Comparison of ENCODE assay signal across 10 cellular contexts in genomic region chr2:101341421-101341820, GRCh38. TPM values are rescaled to one million over a fixed set of nuclear protein-coding genes. Genes with fewer than 3 reads are reported as not detected.
DNase-seq lines count a peak whose midpoint lies in the region; ATAC-seq and TF ChIP-seq lines count a peak whose summit lies in the region.
"Had no signal": no experiment of that assay in that cellular context is flagged by ENCODE, and none has a peak within 500 bp of the region (broad histone marks: within the 10 kb centered on the region; RNA-seq: fewer than 3 reads in every experiment).

No MANE protein-coding gene starts in this region.

- peaks cover 43% of the 10 kb centered on the region for H3K4me1 Mint-ChIP-seq in CD4-positive, alpha-beta T cell (ENCODE audit: low read depth)

- H3K27ac Mint-ChIP-seq in CD4-positive, alpha-beta T cell = no peak overlapping the region

- ATAC-seq in CD4-positive, alpha-beta T cell (ENCODE audit: poor library complexity) = peak; percentile 24
- ATAC-seq in HG02973 (IDR thresholded peaks at IDR 0.05; ENCODE audit: unreplicated experiment) (no peak), foreskin keratinocyte (no peak)

- H3K9me3 Mint-ChIP-seq in CD4-positive, alpha-beta T cell = no peaks in the 10 kb centered on the region

- TF ChIP-seq CTCF in CD4-positive, alpha-beta T cell (IDR thresholded peaks at IDR 0.05) = no peak
- no peak for TF ChIP-seq CTCF in foreskin keratinocyte (conservative IDR thresholded peaks at IDR 0.05)
- TF ChIP-seq CTCF in dorsolateral prefrontal cortex (IDR thresholded peaks at IDR 0.05 in 54 of 56, conservative IDR thresholded peaks at IDR 0.05 in 2 of 56; ENCODE audit: low read depth in 1 of 56, partially characterized antibody in 56 of 56) = no peak

- H3K27me3 ChIP-seq in CD4-positive, alpha-beta T cell (ENCODE audit: control insufficient read depth, insufficient read depth, low read length) = no peaks in the 10 kb centered on the region
- no peaks in the 10 kb centered on the region for H3K27me3 ChIP-seq in HUES6 (ENCODE audit: control insufficient read depth, insufficient read depth, low read length)
- H3K27me3 ChIP-seq in iPS-15b (ENCODE audit: control insufficient read depth, insufficient read depth, low read length) = no peaks in the 10 kb centered on the region
- no peaks in the 10 kb centered on the region for H3K27me3 ChIP-seq in foreskin keratinocyte
- H3K27me3 ChIP-seq in dorsolateral prefrontal cortex = no peaks in the 10 kb centered on the region

- peak in 4 of 10 experiments; percentile 9 to 23 (median 20) for DNase-seq in CD4-positive, alpha-beta T cell
- DNase-seq in activated CD4-positive, alpha-beta T cell treated with anti-CD3 and anti-CD28 coated beads, Interleukin-2, amount 50 U/mL, for 1 hour = peak; percentile 24
- DNase-seq in NCI-H345 (lab: John Stamatoyannopoulos, UW) = no peak
- DNase-seq in foreskin keratinocyte = no peak
- DNase-seq in dorsolateral prefrontal cortex = no peak

- intact Hi-C loops in CD4-positive, alpha-beta T cell (cut with DNase I, micrococcal nuclease) = loop anchor here in 1 of 2 experiments (5.0 kb wide), 1 partner anchor 34 kb away; the partner anchor contains the start of gene RNF149
- intact Hi-C loops in dorsolateral prefrontal cortex (cut with DNase I) = loop anchor here in 1 of 2 donors (5.0 to 10.0 kb wide), 3 partner anchors 34 to 496 kb away; partner anchors contain the start of genes MAP4K4 and RNF149

- CTCF ChIA-PET in CD4-positive, alpha-beta T cell (lab: Charles Lee) = interaction anchor here (0.9 to 2.2 kb wide), 14 partner anchors 8 to 490 kb away, joined by 3 to 31 read pairs (median 4); partner anchors contain the start of gene CREG2

- no peaks in the 10 kb centered on the region for H3K27me3 Mint-ChIP-seq in CD4-positive, alpha-beta T cell

- H3K9ac ChIP-seq in HUES6 (ENCODE audit: low read length) (no peak overlapping the region), iPS-15b (ENCODE audit: low read depth, low read length) (no peak overlapping the region)

- H3K4me3 Mint-ChIP-seq in CD4-positive, alpha-beta T cell = no peak overlapping the region

- H3K9me3 ChIP-seq in CD4-positive, alpha-beta T cell (ENCODE audit: control insufficient read depth, low read length) = no peaks in the 10 kb centered on the region
- H3K9me3 ChIP-seq in HUES6 (ENCODE audit: control insufficient read depth, insufficient read depth, low read depth, low read length) (no peaks in the 10 kb centered on the region), iPS-15b (ENCODE audit: control insufficient read depth, insufficient read depth, low read length) (no peaks in the 10 kb centered on the region)

- H3K36me3 ChIP-seq in HUES6 (ENCODE audit: control insufficient read depth, insufficient read depth, low read length) (no peaks in the 10 kb centered on the region), iPS-15b (ENCODE audit: control insufficient read depth, insufficient read depth, low read length) (no peaks in the 10 kb centered on the region)

- no peak overlapping the region for H3K27ac ChIP-seq in CD4-positive, alpha-beta T cell (ENCODE audit: low read depth, low read length)
- no peak overlapping the region for H3K27ac ChIP-seq in HUES6 (ENCODE audit: low read depth, low read length)
- H3K27ac ChIP-seq in foreskin keratinocyte = no peak overlapping the region
- H3K27ac ChIP-seq in dorsolateral prefrontal cortex = no peak overlapping the region

- H3K4me3 ChIP-seq in HUES6 (ENCODE audit: low read depth, low read length) (peak overlapping the region; percentile 45; the same call in 1 of the 2 replicates), iPS-15b (ENCODE audit: low read depth, low read length) (peak overlapping the region; percentile 11), dorsolateral prefrontal cortex (no peak overlapping the region)

- POLR2A ChIA-PET in CD4-positive, alpha-beta T cell (lab: Charles Lee) = interaction anchor here (1.1 to 2.3 kb wide), 5 partner anchors 11 to 487 kb away, joined by 3 to 9 read pairs (median 8); partner anchors contain the start of genes CNOT11 and RNF149

- H3K4me1 ChIP-seq in HUES6 (ENCODE audit: control insufficient read depth, insufficient read depth, low read length) (peaks cover 37% of the 10 kb centered on the region), iPS-15b (ENCODE audit: control insufficient read depth, insufficient read depth, low read length) (peaks cover 23% of the 10 kb centered on the region), foreskin keratinocyte (peaks cover 9% of the 10 kb centered on the region)

- no peaks in the 10 kb centered on the region for H3K36me3 Mint-ChIP-seq in CD4-positive, alpha-beta T cell (ENCODE audit: low read depth)

RNA-seq across cellular contexts. Expression of gene RNF149, which starts 32.9 kb away (rescaled TPM):
- total RNA-seq in CD4-positive, alpha-beta T cell = 100 to 1,000 TPM; 139 to 150 TPM
- total RNA-seq in foreskin keratinocyte = 53.6 and 55.9 TPM in 2 replicates
- polyA plus RNA-seq in foreskin keratinocyte = 33.0 and 37.9 TPM in 2 replicates
- 10 to 100 TPM; 30.6 to 66.5 (median 47.5) TPM for total RNA-seq in dorsolateral prefrontal cortex

RNA-seq across cellular contexts. Expression of gene CREG2, which starts 45.9 kb away (rescaled TPM):
- under 1 TPM in 1 of 2 experiments, not detected in 1; 0.03 TPM for total RNA-seq in CD4-positive, alpha-beta T cell
- total RNA-seq in foreskin keratinocyte (1.1 and 1.5 TPM in 2 replicates), dorsolateral prefrontal cortex (100 to 1,000 TPM in 89 of 120 experiments, 10 to 100 TPM in 31; 31.8 to 189 (median 122) TPM)
- polyA plus RNA-seq in foreskin keratinocyte = 1.1 and 1.4 TPM in 2 replicates
- total RNA-seq: mononuclear cell, Right ventricle myocardium inferior had no signal

Comparison
In these comparisons a context has a peak if more than half of its experiments do, and no peak if none do; other contexts are left out.
1. H3K4me3 ChIP-seq: peak in HUES6 (single experiment) and iPS-15b (single experiment); none in dorsolateral prefrontal cortex (0 of 59).
2. RNA of gene CREG2, which starts 45.9 kb away (total RNA-seq): 31.8 to 189 TPM in dorsolateral prefrontal cortex; 1.1 to 1.5 TPM in foreskin keratinocyte and 0.03 TPM in CD4-positive, alpha-beta T cell; every median in the first group is over 10 times any median in the second.